In the genomic region with DNA sequence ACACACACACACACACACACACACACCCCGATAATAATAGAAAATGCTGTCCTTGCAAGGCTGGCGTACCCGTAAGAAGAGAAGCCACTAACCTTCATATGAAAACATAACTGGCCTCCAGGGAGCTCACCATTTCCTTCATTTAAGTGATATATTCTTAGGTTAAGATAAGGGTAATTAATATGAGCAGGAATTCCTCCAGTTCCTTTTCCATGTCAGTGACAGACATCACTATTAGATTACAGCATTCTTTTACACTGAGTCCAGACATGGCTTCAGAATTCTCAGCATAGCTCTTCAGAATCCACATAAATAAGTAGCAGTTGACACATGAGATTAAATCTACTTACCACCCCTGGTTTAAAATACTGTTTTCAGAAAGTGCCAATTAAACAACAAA, we compare ENCODE assay signal across 24 cellular contexts.
DNase-seq lines count a peak whose midpoint lies in the region; ATAC-seq and TF ChIP-seq lines count a peak whose summit lies in the region.
"Had no signal": no experiment of that assay in that cellular context is flagged by ENCODE, and none has a peak within 500 bp of the region (broad histone marks: within the 10 kb centered on the region; RNA-seq: fewer than 3 reads in every experiment).

No MANE protein-coding gene starts in this region.

- H3K27ac Mint-ChIP-seq in activated CD4-positive, alpha-beta memory T cell treated with anti-CD3 and anti-CD28 coated beads for 36 hours = no peak overlapping the region
- H3K27ac Mint-ChIP-seq: CD4-positive, alpha-beta memory T cell; mesothelial cell of epicardium; neural progenitor cell; stimulated activated naive CD8-positive, alpha-beta T cell treated with anti-CD3 and anti-CD28 coated beads, Interleukin-15, Interleukin-2, amounts not matched to agents 100 ng/mL and 50 ng/mL, for 24 hours had no signal

- H3K9me3 ChIP-seq in testis = no peaks in the 10 kb centered on the region
- H3K9me3 ChIP-seq: right atrium auricular region, SJSA1, upper lobe of right lung had no signal

- no peak overlapping the region for H3K4me3 ChIP-seq in AG10803 (ENCODE audit: low read length)
- H3K4me3 ChIP-seq in NB4 (ENCODE audit: low read depth, low read length) = no peak overlapping the region
- H3K4me3 ChIP-seq in cardiac fibroblast (replicated peaks in 1 of 2; ENCODE audit: low read depth in 2 of 2, low read length in 2 of 2) = no peak overlapping the region
- no peak overlapping the region for H3K4me3 ChIP-seq in testis
- H3K4me3 ChIP-seq: esophagus muscularis mucosa, GM12878, neural progenitor cell, right atrium auricular region, SJSA1, upper lobe of right lung had no signal

- no peaks in the 10 kb centered on the region for H3K4me1 Mint-ChIP-seq in activated CD4-positive, alpha-beta memory T cell treated with anti-CD3 and anti-CD28 coated beads for 36 hours (ENCODE audit: low read depth)

- ATAC-seq in HG03159 (IDR thresholded peaks at IDR 0.05; ENCODE audit: unreplicated experiment) = no peak
- ATAC-seq: GM12878 had no signal

- H3K9me3 Mint-ChIP-seq in activated CD4-positive, alpha-beta memory T cell treated with anti-CD3 and anti-CD28 coated beads for 36 hours = no peaks in the 10 kb centered on the region
- H3K9me3 Mint-ChIP-seq: neural progenitor cell had no signal

- peaks cover 3% of the 10 kb centered on the region for H3K27me3 Mint-ChIP-seq in activated CD4-positive, alpha-beta memory T cell treated with anti-CD3 and anti-CD28 coated beads for 36 hours
- H3K27me3 Mint-ChIP-seq: CD4-positive, alpha-beta memory T cell had no signal

- TF ChIP-seq CTCF in AG10803 (conservative IDR thresholded peaks at IDR 0.05; ENCODE audit: low read length) = no peak
- TF ChIP-seq CTCF in NB4 (IDR thresholded peaks at IDR 0.05; ENCODE audit: low read depth, low read length) = no peak
- no peak for TF ChIP-seq CTCF in cardiac fibroblast (IDR thresholded peaks at IDR 0.05; ENCODE audit: low read depth, low read length)
- TF ChIP-seq CTCF in testis (IDR thresholded peaks at IDR 0.05) = no peak

- no peaks in the 10 kb centered on the region for H3K36me3 Mint-ChIP-seq in activated CD4-positive, alpha-beta memory T cell treated with anti-CD3 and anti-CD28 coated beads for 36 hours
- H3K36me3 Mint-ChIP-seq: CD4-positive, alpha-beta memory T cell; mesothelial cell of epicardium; neural progenitor cell had no signal

- intact Hi-C loops in activated CD4-positive, alpha-beta memory T cell treated with anti-CD3 and anti-CD28 coated beads for 36 hours (cut with micrococcal nuclease) = no loop called here
- intact Hi-C loops in testis (cut with DNase I; ENCODE audit: low total_unique reads) = no loop called here

- H3K4me3 Mint-ChIP-seq in activated CD4-positive, alpha-beta memory T cell treated with anti-CD3 and anti-CD28 coated beads for 36 hours = no peak overlapping the region
- H3K4me3 Mint-ChIP-seq: CD4-positive, alpha-beta memory T cell; mesothelial cell of epicardium; neural progenitor cell; stimulated activated naive CD8-positive, alpha-beta T cell treated with anti-CD3 and anti-CD28 coated beads, Interleukin-15, Interleukin-2, amounts not matched to agents 100 ng/mL and 50 ng/mL, for 24 hours had no signal

- no peak overlapping the region for H3K27ac ChIP-seq in testis
- H3K27ac ChIP-seq: esophagus muscularis mucosa, neural progenitor cell, right atrium auricular region, SJSA1, upper lobe of right lung had no signal

- no peaks in the 10 kb centered on the region for H3K4me1 ChIP-seq in testis
- H3K4me1 ChIP-seq: esophagus muscularis mucosa, neural progenitor cell, right atrium auricular region, upper lobe of right lung had no signal

- TF ChIP-seq POLR2A in NB4 (IDR thresholded peaks at IDR 0.05; ENCODE audit: extremely low read depth, insufficient read length) (no peak), testis (IDR thresholded peaks at IDR 0.05) (no peak)

- H3K27me3 ChIP-seq in testis = no peaks in the 10 kb centered on the region
- H3K27me3 ChIP-seq: esophagus muscularis mucosa, neural progenitor cell, right atrium auricular region, SJSA1, upper lobe of right lung had no signal

- H3K36me3 ChIP-seq in testis (ENCODE audit: low read depth, missing control alignments) = no peaks in the 10 kb centered on the region
- H3K36me3 ChIP-seq: esophagus muscularis mucosa, neural progenitor cell, right atrium auricular region, SJSA1, upper lobe of right lung had no signal

- CTCF ChIA-PET in activated CD4-positive, alpha-beta memory T cell treated with anti-CD3 and anti-CD28 coated beads for 36 hours (lab: Charles Lee) = no interaction called here

- WGBS in testis, 2 donors = 51 to 59% methylated on average over 3 of the region's 3 CpGs

- DNase-seq in AG10803 (ENCODE audit: low read depth) = peak; percentile 63
- peak; percentile 35 for DNase-seq in NB4 (ENCODE audit: low read depth)
- peak; percentile 63 to 64 for DNase-seq in cardiac fibroblast (ENCODE audit: low read depth in 2 of 2)
- peak; percentile 85 for DNase-seq in myocyte (ENCODE audit: low read depth)
- DNase-seq in activated CD4-positive, alpha-beta memory T cell treated with anti-CD3 and anti-CD28 coated beads for 36 hours = no peak
- DNase-seq in testis = no peak
- DNase-seq in activated CD8-positive, alpha-beta memory T cell treated with anti-CD3 and anti-CD28 coated beads, Interleukin-2, amount 50 U/mL, for 48 hours = no peak
- DNase-seq: ACHN; activated CD4-positive, alpha-beta T cell treated with anti-CD3 and anti-CD28 coated beads for 1 hour; activated gamma-delta T cell treated with Interleukin-2 at 50 U/mL for 16 hours; CD4-positive, alpha-beta memory T cell; NCI-H1048; NCI-H2081 treated with DMSO at 0.1 percent for 48 hours; NCI-H524 treated with DMSO at 0.1 percent for 48 hours; T1000; upper lobe of right lung had no signal

- POLR2A ChIA-PET in activated CD4-positive, alpha-beta memory T cell treated with anti-CD3 and anti-CD28 coated beads for 36 hours (lab: Charles Lee) = no interaction called here

Comparison
In these comparisons a context has a peak if more than half of its experiments do, and no peak if none do; other contexts are left out.
1. DNase-seq: peak in AG10803 (single experiment), NB4 (single experiment), cardiac fibroblast (2 of 2) and myocyte (single experiment); none in activated CD4-positive, alpha-beta memory T cell treated with anti-CD3 and anti-CD28 coated beads for 36 hours (single experiment), testis (single experiment) and activated CD8-positive, alpha-beta memory T cell treated with anti-CD3 and anti-CD28 coated beads, Interleukin-2, amount 50 U/mL, for 48 hours (single experiment).